26 cellular contexts compared by ENCODE assay signal in genomic region chr11:36059660-36060059, GRCh38.
"Had no signal": no experiment of that assay in that cellular context is flagged by ENCODE, and none has a peak within 500 bp of the region (broad histone marks: within the 10 kb centered on the region; RNA-seq: fewer than 3 reads in every experiment).

No MANE protein-coding gene starts in this region.

- DNase-seq: hypothalamus; immature natural killer cell; left ventricle myocardium inferior; mesendoderm; naive B cell; natural killer cell; occipital lobe; right lobe of liver; stimulated activated CD4-positive, alpha-beta T cell treated with anti-CD3 and anti-CD28 coated beads, Interleukin-1b, Interleukin-23, amount 100 ng/mL, for 48 hours; stimulated activated CD4-positive, alpha-beta T cell treated with anti-CD3 and anti-CD28 coated beads, Interleukin-2, amount 100 ng/mL, for 48 hours; stimulated activated CD4-positive, alpha-beta T cell treated with anti-CD3 and anti-CD28 coated beads, Interleukin-4, amount 100 ng/mL, for 4 hours; stimulated activated CD8-positive, alpha-beta memory T cell treated with anti-CD3 and anti-CD28 coated beads, Interleukin-4, amount 100 ng/mL, for 48 hours; stimulated activated naive CD4-positive, alpha-beta T cell treated with Interleukin-2 at 50 U/mL for 16 hours; stimulated activated naive CD8-positive, alpha-beta T cell treated with anti-CD3 and anti-CD28 coated beads, Interleukin-15, amount 100 ng/mL, for 72 hours; testis; thyroid gland; transverse colon; upper lobe of left lung had no signal

- H3K4me1 Mint-ChIP-seq: immature natural killer cell; stimulated activated memory B cell treated with anti-CD40 and anti-IgM and Interleukin-4, amounts not matched to agents 10 μg/mL and 1 μg/mL and 100 μg/mL, for 72 hours; stimulated activated naive CD8-positive, alpha-beta T cell treated with anti-CD3 and anti-CD28 coated beads, Interleukin-15, amount 100 ng/mL, for 72 hours had no signal

- H3K36me3 ChIP-seq: left ventricle myocardium inferior, neutrophil, right atrium auricular region, right lobe of liver, thyroid gland, transverse colon, upper lobe of left lung, vagina had no signal

- H3K4me1 ChIP-seq: parathyroid adenoma, right atrium auricular region, right lobe of liver, thyroid gland, transverse colon, upper lobe of left lung, vagina had no signal

- H3K27me3 ChIP-seq: neutrophil, right atrium auricular region, right lobe of liver, testis, thyroid gland, transverse colon, upper lobe of left lung, vagina had no signal

- H3K36me3 Mint-ChIP-seq: natural killer cell; stimulated activated memory B cell treated with anti-CD40 and anti-IgM and Interleukin-4, amounts not matched to agents 10 μg/mL and 1 μg/mL and 100 μg/mL, for 72 hours had no signal

- H3K9ac ChIP-seq: parathyroid adenoma had no signal

- H3K9me3 ChIP-seq: neutrophil, right lobe of liver, testis, thyroid gland, transverse colon, upper lobe of left lung, vagina had no signal

- H3K79me2 ChIP-seq: parathyroid adenoma had no signal

- H3K27ac Mint-ChIP-seq: immature natural killer cell; mesothelial cell of epicardium; natural killer cell; stimulated activated memory B cell treated with anti-CD40 and anti-IgM and Interleukin-4, amounts not matched to agents 10 μg/mL and 1 μg/mL and 100 μg/mL, for 72 hours; stimulated activated naive CD8-positive, alpha-beta T cell treated with anti-CD3 and anti-CD28 coated beads, Interleukin-15, amount 100 ng/mL, for 72 hours had no signal

- ATAC-seq: natural killer cell; right lobe of liver; stimulated activated memory B cell treated with anti-CD40 and anti-IgM and Interleukin-4, amounts not matched to agents 10 μg/mL and 1 μg/mL and 100 μg/mL, for 72 hours; stimulated activated naive CD8-positive, alpha-beta T cell treated with anti-CD3 and anti-CD28 coated beads, Interleukin-15, amount 100 ng/mL, for 72 hours had no signal

- H3K4me3 ChIP-seq: left ventricle myocardium inferior, lung, right atrium auricular region, right lobe of liver, smooth muscle cell, testis, thyroid gland, transverse colon, upper lobe of left lung, vagina had no signal

- H2AFZ ChIP-seq: parathyroid adenoma had no signal

- H3K4me2 ChIP-seq: smooth muscle cell had no signal

- H3K4me3 Mint-ChIP-seq: immature natural killer cell; mesothelial cell of epicardium; natural killer cell; stimulated activated memory B cell treated with anti-CD40 and anti-IgM and Interleukin-4, amounts not matched to agents 10 μg/mL and 1 μg/mL and 100 μg/mL, for 72 hours; stimulated activated naive CD8-positive, alpha-beta T cell treated with anti-CD3 and anti-CD28 coated beads, Interleukin-15, amount 100 ng/mL, for 72 hours had no signal

- H3K27ac ChIP-seq: left ventricle myocardium inferior, neutrophil, parathyroid adenoma, right atrium auricular region, right lobe of liver, testis, thyroid gland, transverse colon, upper lobe of left lung, vagina had no signal
